8 cellular contexts compared by ENCODE assay signal in the genomic region with DNA sequence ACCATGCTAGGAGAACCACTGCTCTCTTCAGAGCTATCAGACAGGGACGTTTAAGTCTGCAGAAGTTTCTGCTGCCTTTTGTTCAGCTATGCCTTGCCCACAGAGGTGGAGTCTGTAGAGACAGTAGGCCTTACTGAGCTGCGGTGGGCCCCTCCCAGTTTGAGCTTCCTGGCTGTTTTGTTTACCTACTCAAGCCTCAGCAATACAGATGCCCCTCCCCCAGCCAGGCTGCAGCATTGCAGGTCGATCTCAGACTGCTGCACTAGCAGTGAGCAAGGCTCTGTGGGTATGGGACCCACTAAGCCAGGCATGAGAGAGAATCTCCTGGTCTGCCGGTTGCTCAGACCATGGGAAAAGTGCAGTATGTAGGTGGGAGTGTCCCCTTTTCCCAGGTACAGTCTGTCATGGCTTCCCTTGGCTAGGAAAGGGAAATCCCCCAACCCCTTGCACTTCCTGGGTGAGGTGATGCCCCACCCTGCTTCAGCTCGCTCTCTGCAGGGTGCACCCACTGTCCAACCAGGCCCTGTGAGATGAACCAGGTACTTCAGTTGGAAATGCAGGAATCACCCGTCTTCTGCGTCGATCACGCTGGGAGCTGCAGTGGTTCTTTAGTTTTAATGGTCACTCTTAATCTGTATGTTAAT. TPM values are rescaled to one million over a fixed set of nuclear protein-coding genes. Genes with fewer than 3 reads are reported as not detected.
DNase-seq lines count a peak whose midpoint lies in the region; ATAC-seq and TF ChIP-seq lines count a peak whose summit lies in the region.
"Not testable (repeated sequence)": the region's sequence is repeated elsewhere in the genome, so short reads cannot be mapped to it uniquely, and the experiment has no call there.

No MANE protein-coding gene starts in this region.

- not testable (repeated sequence) for TF ChIP-seq CTCF in Peyer's patch (IDR thresholded peaks at IDR 0.05); epithelial cell of esophagus (IDR thresholded peaks at IDR 0.05; ENCODE audit: insufficient read depth, low read depth, low read length, missing control alignments); mucosa of descending colon (IDR thresholded peaks at IDR 0.05); testis (IDR thresholded peaks at IDR 0.05)

- DNase-seq in Peyer's patch = peak; percentile 74 to 95 (median 93)
- peak; percentile 33 to 46 for DNase-seq in activated T-cell treated with anti-CD3 and anti-CD28 coated beads, Interleukin-2, amount 50 U/mL, for 48 hours
- DNase-seq in epithelial cell of esophagus (ENCODE audit: low read depth) = peak; percentile 84
- peak; percentile 84 to 94 (median 92) for DNase-seq in mucosa of descending colon
- DNase-seq in testis = peak; percentile 18

- H3K27me3 ChIP-seq in Peyer's patch, testis: not testable (repeated sequence)

- H3K9me3 Mint-ChIP-seq in IgD-negative memory B cell = peaks cover 9 to 21% (median 12%) of the 10 kb centered on the region in 3 donors

- H3K36me3 ChIP-seq in Peyer's patch = peaks cover 0 to 13% (median 0%) of the 10 kb centered on the region in 3 donors
- H3K36me3 ChIP-seq in mucosa of descending colon (ENCODE audit: low read depth); testis (ENCODE audit: low read depth, missing control alignments): not testable (repeated sequence)

- H3K4me3 Mint-ChIP-seq in IgD-negative memory B cell = peak overlapping the region; percentile 66 to 91 (median 82)

- H3K27ac ChIP-seq in Peyer's patch = peak overlapping the region in 3 of 4 donors; percentile 25 to 69 (median 60)
- not testable (repeated sequence) for H3K27ac ChIP-seq in testis

- H3K27me3 Mint-ChIP-seq in IgD-negative memory B cell = not testable (repeated sequence)

- intact Hi-C loops in mucosa of descending colon (cut with DNase I, micrococcal nuclease); testis (cut with DNase I; ENCODE audit: low total_unique reads): not testable (repeated sequence)

- WGBS in testis, 2 donors = 80 to 97% methylated on average over 6 to 9 of the region's 9 CpGs

- ATAC-seq in GM18861 (IDR thresholded peaks at IDR 0.05; ENCODE audit: unreplicated experiment) = peak; percentile 80
- peak; percentile 63 for ATAC-seq in HG02610 (IDR thresholded peaks at IDR 0.05; ENCODE audit: unreplicated experiment)
- ATAC-seq in mucosa of descending colon = peak; percentile 99

- H3K36me3 Mint-ChIP-seq in IgD-negative memory B cell = peaks cover 42% of the 10 kb centered on the region

- peak overlapping the region; percentile 93 to 95 (median 93) for H3K27ac Mint-ChIP-seq in IgD-negative memory B cell

- peaks cover 0 to 15% (median 7%) of the 10 kb centered on the region in 4 donors for H3K4me1 ChIP-seq in Peyer's patch
- peaks cover 17% of the 10 kb centered on the region for H3K4me1 ChIP-seq in mucosa of descending colon (ENCODE audit: low read depth)
- not testable (repeated sequence) for H3K4me1 ChIP-seq in testis

- not testable (repeated sequence) for H3K9me3 ChIP-seq in Peyer's patch, mucosa of descending colon, testis

- not testable (repeated sequence) for TF ChIP-seq POLR2A in Peyer's patch (IDR thresholded peaks at IDR 0.05); testis (IDR thresholded peaks at IDR 0.05)

- peak overlapping the region in 1 of 4 donors; percentile 12 for H3K4me3 ChIP-seq in Peyer's patch
- H3K4me3 ChIP-seq in epithelial cell of esophagus (ENCODE audit: low read length); mucosa of descending colon; testis: not testable (repeated sequence)

- peaks cover 46 to 54% (median 46%) of the 10 kb centered on the region in 3 donors for H3K4me1 Mint-ChIP-seq in IgD-negative memory B cell

RNA-seq across cellular contexts. Expression of gene SLC30A7, which starts 53.7 kb away (rescaled TPM):
- polyA plus RNA-seq in IgD-negative memory B cell (8.3 TPM), testis (ENCODE audit: insufficient read depth, low read depth, low replicate concordance) (7.1 TPM)
- total RNA-seq in Peyer's patch (10 to 100 TPM; 18.2 to 28.5 (median 24.2) TPM), mucosa of descending colon (10 to 100 TPM; 27.3 to 37.0 (median 35.7) TPM), testis (10 to 100 TPM; 14.1 to 14.7 TPM)

RNA-seq across cellular contexts. Expression of gene EXTL2, which starts 55.0 kb away (rescaled TPM):
- polyA plus RNA-seq in IgD-negative memory B cell = 2.6 TPM
- 1 to 10 TPM; 1.6 to 9.1 (median 8.5) TPM for total RNA-seq in Peyer's patch
- total RNA-seq in mucosa of descending colon = 10 to 100 TPM in 1 of 3 donors, 1 to 10 TPM in 2; 4.7 to 13.4 (median 4.8) TPM
- 10 to 100 TPM; 12.8 to 16.9 TPM for total RNA-seq in testis
- polyA plus RNA-seq in testis (ENCODE audit: insufficient read depth, low read depth, low replicate concordance) = 16.1 TPM

Comparison
In these comparisons a context has a peak if more than half of its experiments do, and no peak if none do; other contexts are left out.
1. DNase-seq: peak in every context shown above with its lines; median percentile 93 in Peyer's patch; 92 in mucosa of descending colon; 84 in epithelial cell of esophagus; 40 in activated T-cell treated with anti-CD3 and anti-CD28 coated beads, Interleukin-2, amount 50 U/mL, for 48 hours; 18 in testis.